ENCODE assay signal across 8 cellular contexts in the genomic region with DNA sequence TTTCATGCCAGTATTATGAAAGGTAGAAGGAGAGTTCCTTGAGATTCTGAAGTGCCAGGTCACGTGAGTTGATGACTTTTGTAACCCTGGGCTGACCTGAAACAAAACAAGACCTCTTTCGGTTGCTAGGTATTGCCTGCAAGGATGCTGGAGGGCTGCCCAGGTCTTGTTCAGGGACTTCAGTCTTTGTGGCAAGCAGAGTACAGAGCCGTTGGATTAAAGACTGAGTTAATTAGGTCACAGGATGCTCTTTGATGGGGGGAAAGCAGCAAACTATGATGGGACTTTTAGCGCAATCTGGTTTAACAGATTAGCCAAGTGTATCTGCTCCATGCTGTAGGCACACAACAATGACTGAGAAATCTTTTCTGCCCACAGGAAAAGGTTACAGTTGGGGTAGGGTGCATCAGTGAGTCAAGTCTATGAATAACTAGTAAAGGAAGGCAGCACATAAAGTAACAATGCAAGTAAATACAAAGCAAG. TPM values are rescaled to one million over a fixed set of nuclear protein-coding genes. Genes with fewer than 3 reads are reported as not detected.
A peak's percentile ranks its signal among the peaks of the same experiment; 100 is the strongest.
DNase-seq lines count a peak whose midpoint lies in the region; ATAC-seq and TF ChIP-seq lines count a peak whose summit lies in the region.

No MANE protein-coding gene starts in this region.

- CTCF ChIA-PET in PC-3 (lab: Charles Lee), result no interaction called here

- H3K79me2 ChIP-seq in PC-3 (ENCODE audit: low read length), result no peaks in the 10 kb centered on the region

- no peaks in the 10 kb centered on the region for H3K9me2 ChIP-seq in PC-3 (replicated peaks; ENCODE audit: low read length)

- H3K9me3 ChIP-seq in PC-3 (ENCODE audit: low read length), result no peaks in the 10 kb centered on the region

- 0 out of 2 replicates have a peak overlapping the region, but pooled peaks have one; percentile 9 for H2AFZ ChIP-seq in PC-3 (ENCODE audit: low read length)

- H3K4me1 ChIP-seq in PC-3 (ENCODE audit: insufficient read depth, low read length), result peaks cover 42% of the 10 kb centered on the region

- H3K9ac ChIP-seq in PC-3 (ENCODE audit: low read length), result no peak overlapping the region

- no peaks in the 10 kb centered on the region for H4K20me1 ChIP-seq in PC-3 (ENCODE audit: low read length)

- no peak overlapping the region for H3K4me3 ChIP-seq in PC-3 (ENCODE audit: low read length)

- peak overlapping the region; percentile 83 for H3K27ac Mint-ChIP-seq in activated naive CD8-positive, alpha-beta T cell treated with anti-CD3 and anti-CD28 coated beads, Interleukin-2, amount 10 ng/mL, durations not matched to agents 7 days and 5 days
- peak overlapping the region; percentile 70 for H3K27ac Mint-ChIP-seq in progenitor cell of endocrine pancreas

- no peaks in the 10 kb centered on the region for H3K36me3 ChIP-seq in PC-3 (ENCODE audit: low read depth, low read length)

- H3K4me1 Mint-ChIP-seq in activated naive CD8-positive, alpha-beta T cell treated with anti-CD3 and anti-CD28 coated beads, Interleukin-2, amount 10 ng/mL, durations not matched to agents 7 days and 5 days, result peaks cover 30% of the 10 kb centered on the region
- peaks cover 27% of the 10 kb centered on the region for H3K4me1 Mint-ChIP-seq in progenitor cell of endocrine pancreas (ENCODE audit: low read depth)

- no peaks in the 10 kb centered on the region for H3K27me3 Mint-ChIP-seq in activated naive CD8-positive, alpha-beta T cell treated with anti-CD3 and anti-CD28 coated beads, Interleukin-2, amount 10 ng/mL, durations not matched to agents 7 days and 5 days
- H3K27me3 Mint-ChIP-seq in progenitor cell of endocrine pancreas, result peaks cover 20% of the 10 kb centered on the region

- no peaks in the 10 kb centered on the region for H3K36me3 Mint-ChIP-seq in activated naive CD8-positive, alpha-beta T cell treated with anti-CD3 and anti-CD28 coated beads, Interleukin-2, amount 10 ng/mL, durations not matched to agents 7 days and 5 days
- H3K36me3 Mint-ChIP-seq in progenitor cell of endocrine pancreas (ENCODE audit: insufficient read depth), result no peaks in the 10 kb centered on the region

- no peaks in the 10 kb centered on the region for H3K9me3 Mint-ChIP-seq in activated naive CD8-positive, alpha-beta T cell treated with anti-CD3 and anti-CD28 coated beads, Interleukin-2, amount 10 ng/mL, durations not matched to agents 7 days and 5 days
- H3K9me3 Mint-ChIP-seq in progenitor cell of endocrine pancreas (ENCODE audit: low read depth), result no peaks in the 10 kb centered on the region

- no peaks in the 10 kb centered on the region for H3F3A ChIP-seq in PC-3 (ENCODE audit: low read length, unreplicated experiment)

- TF ChIP-seq CTCF in PC-3 (conservative IDR thresholded peaks at IDR 0.05; ENCODE audit: low read depth, low read length) (no peak), progenitor cell of endocrine pancreas (IDR thresholded peaks at IDR 0.05; ENCODE audit: unreplicated experiment) (no peak)

- 0 out of 2 replicates have a peak overlapping the region, but pooled peaks have one; percentile 10 for H3K27ac ChIP-seq in PC-3 (ENCODE audit: low read length)

- no peak overlapping the region for H3K4me2 ChIP-seq in PC-3 (ENCODE audit: low read length)

- intact Hi-C loops in PC-3 (cut with micrococcal nuclease) (no loop called here), left colon (cut with DNase I, micrococcal nuclease) (no loop called here)

- no TSS peak for BruUV-seq in PC-3 (replicated peaks; lab: Mats Ljungman, UMichigan)

- H3K4me3 Mint-ChIP-seq in activated naive CD8-positive, alpha-beta T cell treated with anti-CD3 and anti-CD28 coated beads, Interleukin-2, amount 10 ng/mL, durations not matched to agents 7 days and 5 days, result peak overlapping the region; percentile 65
- no peak overlapping the region for H3K4me3 Mint-ChIP-seq in progenitor cell of endocrine pancreas (ENCODE audit: low read depth)

- DNase-seq in PC-3 (peak; percentile 55), progenitor cell of endocrine pancreas (ENCODE audit: low spot score, unreplicated experiment) (no peak), NCI-H446 treated with DMSO at 0.1 percent for 48 hours (lab: John Stamatoyannopoulos, UW) (no peak), left colon (no peak), A172 (ENCODE audit: low spot score) (no peak)
- no peak for DNase-seq in activated naive CD8-positive, alpha-beta T cell treated with anti-CD3 and anti-CD28 coated beads, Interleukin-2, amount 10 ng/mL, durations not matched to agents 7 days and 5 days
- no peak for DNase-seq in NK-92 treated with Interleukin-12 subunit alpha and Interleukin-12 subunit beta, amount 100 ng/mL, for 24 hours (lab: John Stamatoyannopoulos, UW)

- POLR2A ChIA-PET in PC-3 (lab: Charles Lee; ENCODE audit: unreplicated experiment), result no interaction called here
- POLR2A ChIA-PET in activated naive CD8-positive, alpha-beta T cell treated with anti-CD3 and anti-CD28 coated beads, Interleukin-2, amount 10 ng/mL, durations not matched to agents 7 days and 5 days (lab: Charles Lee), result interaction anchor here (0.6 to 1.4 kb wide), 2 partner anchors 14 to 681 kb away, joined by 4 to 8 read pairs; partner anchors contain the start of gene ELOVL5

- H3K27me3 ChIP-seq in PC-3 (ENCODE audit: low read length), result no peaks in the 10 kb centered on the region

- ATAC-seq in GM19395 (IDR thresholded peaks at IDR 0.05; ENCODE audit: unreplicated experiment), result peak; percentile 23
- ATAC-seq in PC-3, result peak; percentile 10; the same call in 1 of the 2 replicates
- ATAC-seq in activated naive CD8-positive, alpha-beta T cell treated with anti-CD3 and anti-CD28 coated beads, Interleukin-2, amount 10 ng/mL, durations not matched to agents 7 days and 5 days (ENCODE audit: low read depth), result peak; percentile 32
- ATAC-seq in left colon, result no peak

RNA-seq across cellular contexts. Expression of gene ELOVL5, which starts 12.8 kb away (rescaled TPM):
- total RNA-seq in PC-3 (2014; rRNA removed), result 57.2 and 62.7 TPM in 2 replicates
- 100 to 1,000 TPM; 101 to 110 TPM for total RNA-seq in activated naive CD8-positive, alpha-beta T cell treated with anti-CD3 and anti-CD28 coated beads, Interleukin-2, amount 10 ng/mL, durations not matched to agents 7 days and 5 days
- total RNA-seq in progenitor cell of endocrine pancreas, result 67.1 and 74.4 TPM in 2 replicates
- 10 to 100 TPM; 21.8 to 26.7 TPM for total RNA-seq in left colon
- total RNA-seq in A172 (2014; rRNA removed; shearing (Covaris generic)), result 57.3 and 74.4 TPM in 2 replicates
